In the genomic region with DNA sequence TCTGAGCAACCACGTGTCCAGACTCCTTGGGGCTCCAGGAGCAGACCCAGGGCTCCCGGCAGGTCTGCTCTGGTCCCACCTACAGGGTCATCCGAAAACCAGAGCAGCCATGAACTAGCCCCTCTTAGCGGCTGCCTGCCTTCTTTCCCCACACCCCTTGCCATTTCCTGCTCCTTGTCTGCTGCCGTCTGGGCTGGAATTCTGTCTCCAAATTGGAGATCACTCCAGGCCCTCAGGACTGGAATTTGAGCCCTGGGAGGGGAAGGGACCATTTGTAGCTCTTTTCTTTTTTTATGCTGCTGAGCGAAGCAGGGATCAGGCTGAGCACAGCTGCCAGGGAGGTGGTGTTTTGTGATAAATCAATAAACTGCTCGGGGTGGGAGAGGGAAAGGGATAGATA, we compare ENCODE assay signal across 12 cellular contexts.
"Had no signal": no experiment of that assay in that cellular context is flagged by ENCODE, and none has a peak within 500 bp of the region (broad histone marks: within the 10 kb centered on the region; RNA-seq: fewer than 3 reads in every experiment).

No MANE protein-coding gene starts in this region.

- H3K9me3 ChIP-seq: heart left ventricle, ovary, spleen, stomach, testis, upper lobe of right lung had no signal

- H3K27ac ChIP-seq: epithelial cell of prostate, heart left ventricle, ovary, spleen, stomach, testis, upper lobe of right lung had no signal

- H3K27me3 ChIP-seq: ovary, testis had no signal

- H3K36me3 ChIP-seq: heart left ventricle, ovary, spleen, stomach, upper lobe of right lung had no signal

- DNase-seq: activated CD4-positive, alpha-beta T cell treated with anti-CD3 and anti-CD28 coated beads, Interleukin-2, amount 50 U/mL, for 48 hours; activated naive CD4-positive, alpha-beta T cell treated with anti-CD3 and anti-CD28 coated beads, Interleukin-2, amount 10 ng/mL, durations not matched to agents 7 days and 5 days; activated T-cell treated with anti-CD3 and anti-CD28 coated beads, Interleukin-2, amount 50 U/mL, for 1 hour; foreskin melanocyte; ovary; spleen; stomach; T-helper 9 cell; testis; upper lobe of right lung had no signal

- H3K4me3 ChIP-seq: heart left ventricle, ovary, spleen, stomach, testis, upper lobe of right lung had no signal

- H3K4me1 ChIP-seq: heart left ventricle, spleen, stomach, testis, upper lobe of right lung had no signal
